35 cellular contexts compared by ENCODE assay signal in the genomic region with DNA sequence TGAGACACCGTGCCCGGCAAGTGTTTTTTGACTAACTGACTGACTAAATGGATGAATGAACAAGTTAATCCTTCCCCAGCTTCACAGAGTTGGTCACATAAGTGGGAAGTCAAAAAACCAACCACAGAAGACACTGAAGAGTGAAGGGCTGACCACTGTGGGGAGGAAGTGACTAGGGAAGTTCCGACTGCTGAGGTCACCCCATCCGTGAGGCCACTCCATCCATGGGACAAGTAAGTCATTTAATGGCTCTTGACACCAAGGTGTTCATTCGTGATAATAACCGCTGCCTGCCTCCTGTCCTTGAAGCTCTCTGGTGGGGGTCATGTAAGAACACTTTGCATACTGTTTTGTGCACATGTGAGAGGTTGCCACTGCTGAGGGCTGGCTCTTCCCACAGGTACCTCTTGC. TPM values are rescaled to one million over a fixed set of nuclear protein-coding genes. Genes with fewer than 3 reads are reported as not detected.
DNase-seq lines count a peak whose midpoint lies in the region; ATAC-seq, FAIRE-seq and TF ChIP-seq lines count a peak whose summit lies in the region.
"Had no signal": no experiment of that assay in that cellular context is flagged by ENCODE, and none has a peak within 500 bp of the region (broad histone marks: within the 10 kb centered on the region; RNA-seq: fewer than 3 reads in every experiment).

No MANE protein-coding gene starts in this region.

- H3K27ac ChIP-seq in GM12878 (ENCODE audit: control insufficient read depth, insufficient read depth) (no peak overlapping the region), H9 (ENCODE audit: insufficient read length, low read depth, low read length) (no peak overlapping the region), PC-3 (ENCODE audit: low read length) (no peak overlapping the region)

- H2BK5ac ChIP-seq in H9 (ENCODE audit: insufficient read length, low read length): no peak overlapping the region

- H3K4me3 Mint-ChIP-seq in activated CD8-positive, alpha-beta T cell treated with anti-CD3 and anti-CD28 coated beads, Interleukin-2, amount 10 ng/mL, durations not matched to agents 7 days and 5 days: no peak overlapping the region
- no peak overlapping the region for H3K4me3 Mint-ChIP-seq in activated CD8-positive, alpha-beta T cell treated with anti-CD3 and anti-CD28 coated beads for 36 hours
- H3K4me3 Mint-ChIP-seq in H9 (no peak overlapping the region), T-cell (no peak overlapping the region)
- H3K4me3 Mint-ChIP-seq: activated T-helper 1 cell treated with anti-CD3 and anti-CD28 coated beads, Interleukin-12 subunit alpha, Interleukin-12 subunit beta, Interleukin-2, Interleukin-4 antibody, amounts not matched to agents 30 ng/mL and 10 ng/mL and 1 ng/mL, durations not matched to agents 14 hours and 24 hours and 36 hours; CD4-positive, alpha-beta T cell; effector memory CD8-positive, alpha-beta T cell; memory B cell; nephron progenitor cell; stimulated activated memory B cell treated with anti-CD40 and anti-IgM and Interleukin-4, amounts not matched to agents 10 μg/mL and 1 μg/mL and 100 μg/mL, for 72 hours had no signal

- no TSS peak for BruUV-seq in GM12878 (replicated peaks; lab: Mats Ljungman, UMichigan)
- no TSS peak for BruUV-seq in PC-3 (replicated peaks; lab: Mats Ljungman, UMichigan)

- no peaks in the 10 kb centered on the region for H3K79me2 ChIP-seq in GM12878 (ENCODE audit: control insufficient read depth, insufficient read depth, low read length)
- no peaks in the 10 kb centered on the region for H3K79me2 ChIP-seq in H9 (ENCODE audit: insufficient read depth, low read length)
- no peaks in the 10 kb centered on the region for H3K79me2 ChIP-seq in PC-3 (ENCODE audit: low read length)

- no peaks in the 10 kb centered on the region for H3K4me1 Mint-ChIP-seq in activated CD8-positive, alpha-beta T cell treated with anti-CD3 and anti-CD28 coated beads, Interleukin-2, amount 10 ng/mL, durations not matched to agents 7 days and 5 days (ENCODE audit: low read depth)
- H3K4me1 Mint-ChIP-seq in activated CD8-positive, alpha-beta T cell treated with anti-CD3 and anti-CD28 coated beads for 36 hours (ENCODE audit: low read depth): no peaks in the 10 kb centered on the region
- peaks cover 14 to 15% of the 10 kb centered on the region in 2 experiments for H3K4me1 Mint-ChIP-seq in H9
- H3K4me1 Mint-ChIP-seq in T-cell: no peaks in the 10 kb centered on the region
- H3K4me1 Mint-ChIP-seq: memory B cell; stimulated activated memory B cell treated with anti-CD40 and anti-IgM and Interleukin-4, amounts not matched to agents 10 μg/mL and 1 μg/mL and 100 μg/mL, for 72 hours had no signal

- H3K36me3 ChIP-seq in GM12878 (ENCODE audit: control insufficient read depth in 2 of 2, insufficient read depth in 2 of 2, low read length in 1 of 2) (no peaks in the 10 kb centered on the region), PC-3 (ENCODE audit: low read depth, low read length) (no peaks in the 10 kb centered on the region)

- H4K5ac ChIP-seq in H9 (ENCODE audit: insufficient read length, low read depth, low read length): no peak overlapping the region

- H3T11ph ChIP-seq in H9 (ENCODE audit: low read length): no peak overlapping the region

- no peaks in the 10 kb centered on the region for H3K79me1 ChIP-seq in H9 (ENCODE audit: insufficient read depth, low read depth, low read length, poor library complexity, severe bottlenecking)

- intact Hi-C loops in activated CD8-positive, alpha-beta T cell treated with anti-CD3 and anti-CD28 coated beads for 36 hours (cut with micrococcal nuclease): no loop called here
- intact Hi-C loops in GM12878 (cut with micrococcal nuclease; ENCODE audit: unreplicated experiment): no loop called here
- intact Hi-C loops in PC-3 (cut with micrococcal nuclease): no loop called here

- H3K9ac ChIP-seq in GM12878 (ENCODE audit: control insufficient read depth, insufficient read depth, low read length) (no peak overlapping the region), H9 (ENCODE audit: extremely low read depth, insufficient read length, low read length) (no peak overlapping the region), PC-3 (ENCODE audit: low read length) (no peak overlapping the region)

- H4K20me1 ChIP-seq in GM12878 (ENCODE audit: control insufficient read depth, insufficient read depth) (no peaks in the 10 kb centered on the region), H9 (ENCODE audit: control insufficient read depth, insufficient read depth, insufficient read length) (no peaks in the 10 kb centered on the region), PC-3 (ENCODE audit: low read length) (no peaks in the 10 kb centered on the region)

- no peak overlapping the region for H3K27ac Mint-ChIP-seq in activated CD8-positive, alpha-beta T cell treated with anti-CD3 and anti-CD28 coated beads, Interleukin-2, amount 10 ng/mL, durations not matched to agents 7 days and 5 days
- no peak overlapping the region for H3K27ac Mint-ChIP-seq in activated CD8-positive, alpha-beta T cell treated with anti-CD3 and anti-CD28 coated beads for 36 hours
- H3K27ac Mint-ChIP-seq in H9 (no peak overlapping the region), T-cell (no peak overlapping the region)
- H3K27ac Mint-ChIP-seq: activated T-helper 1 cell treated with anti-CD3 and anti-CD28 coated beads, Interleukin-12 subunit alpha, Interleukin-12 subunit beta, Interleukin-2, Interleukin-4 antibody, amounts not matched to agents 30 ng/mL and 10 ng/mL and 1 ng/mL, durations not matched to agents 14 hours and 24 hours and 36 hours; CD4-positive, alpha-beta T cell; effector memory CD8-positive, alpha-beta T cell; memory B cell; nephron progenitor cell; stimulated activated memory B cell treated with anti-CD40 and anti-IgM and Interleukin-4, amounts not matched to agents 10 μg/mL and 1 μg/mL and 100 μg/mL, for 72 hours had no signal

- CTCF ChIA-PET in activated CD8-positive, alpha-beta T cell treated with anti-CD3 and anti-CD28 coated beads, Interleukin-2, amount 10 ng/mL, durations not matched to agents 7 days and 5 days (lab: Charles Lee): no interaction called here
- CTCF ChIA-PET in activated CD8-positive, alpha-beta T cell treated with anti-CD3 and anti-CD28 coated beads for 36 hours (lab: Charles Lee): no interaction called here
- CTCF ChIA-PET in GM12878 (lab: Yijun Ruan, JAX) (no interaction called here), T-cell (lab: Charles Lee) (no interaction called here), PC-3 (lab: Charles Lee) (no interaction called here)

- FAIRE-seq in GM12878 (lab: Jason Lieb, UNC): no peak
- FAIRE-seq: A204.1, D721Med had no signal

- H3K27me3 ChIP-seq in GM12878 (replicated peaks in 1 of 2; ENCODE audit: control insufficient read depth in 2 of 2, insufficient read depth in 2 of 2, low read length in 1 of 2) (peaks cover 0 to 1% of the 10 kb centered on the region in 2 experiments; a peak in 2 of 4 replicates), H9 (ENCODE audit: insufficient read depth, low read length) (no peaks in the 10 kb centered on the region; the same call in 1 of the 2 replicates), PC-3 (ENCODE audit: low read length) (peaks cover 48% of the 10 kb centered on the region)

- H3K9me3 ChIP-seq in GM12878 (replicated peaks; ENCODE audit: control insufficient read depth, insufficient read depth, low read length) (no peaks in the 10 kb centered on the region), H9 (ENCODE audit: control insufficient read depth, low read depth, low read length) (no peaks in the 10 kb centered on the region), PC-3 (ENCODE audit: low read length) (no peaks in the 10 kb centered on the region)

- TF ChIP-seq RAD21 in GM12878 (IDR thresholded peaks at IDR 0.05; ENCODE audit: insufficient read depth, low read depth, low read length): no peak

- no peak overlapping the region for H2AK5ac ChIP-seq in H9 (ENCODE audit: insufficient read length, low read length)

- POLR2A ChIA-PET in activated CD8-positive, alpha-beta T cell treated with anti-CD3 and anti-CD28 coated beads, Interleukin-2, amount 10 ng/mL, durations not matched to agents 7 days and 5 days (lab: Charles Lee): no interaction called here
- POLR2A ChIA-PET in activated CD8-positive, alpha-beta T cell treated with anti-CD3 and anti-CD28 coated beads for 36 hours (lab: Charles Lee): no interaction called here
- POLR2A ChIA-PET in GM12878 (lab: Charles Lee) (no interaction called here), T-cell (lab: Charles Lee) (no interaction called here), PC-3 (lab: Charles Lee; ENCODE audit: unreplicated experiment) (no interaction called here)

- TF ChIP-seq EP300 in GM12878 (IDR thresholded peaks at IDR 0.05; ENCODE audit: borderline replicate concordance in 1 of 2, control insufficient read depth in 1 of 2, low read depth in 2 of 2, low read length in 2 of 2): no peak

- peak; percentile 11 for DNase-seq in activated CD8-positive, alpha-beta T cell treated with anti-CD3 and anti-CD28 coated beads, Interleukin-2, amount 10 ng/mL, durations not matched to agents 7 days and 5 days
- no peak for DNase-seq in activated CD8-positive, alpha-beta T cell treated with anti-CD3 and anti-CD28 coated beads for 36 hours
- DNase-seq in OCI-M1 (lab: John Stamatoyannopoulos, UW) (peak; percentile 60), GM12878 (ENCODE audit: low read depth, low spot score) (no peak), H9 (no peak), T-cell (no peak), PC-3 (no peak), NCI-H526 treated with DMSO at 0.1 percent for 48 hours (lab: John Stamatoyannopoulos, UW) (no peak)
- DNase-seq: activated CD8-positive, alpha-beta memory T cell treated with anti-CD3 and anti-CD28 coated beads, Interleukin-2, amount 50 U/mL, for 4 hours; activated naive CD4-positive, alpha-beta T cell treated with Interleukin-2 at 50 U/mL for 16 hours; AML-193; caudate nucleus; CD4-positive, alpha-beta T cell; cortex of kidney; effector memory CD8-positive, alpha-beta T cell; NCI-H1105 treated with DMSO at 0.1 percent for 48 hours; NCI-H2029; NCI-H524; nephron progenitor cell; NK-92 treated with Interleukin-12 subunit alpha and Interleukin-12 subunit beta, amount 100 ng/mL, for 24 hours; SIG-M5; T1000; trophoblast cell had no signal

- in situ Hi-C loops in GM12878 (cut with MboI): no loop called here

- H4K8ac ChIP-seq in H9 (replicated peaks; ENCODE audit: insufficient read length, low read depth, low read length): no peak overlapping the region

- H3K56ac ChIP-seq in H9 (ENCODE audit: insufficient read length, low read depth, low read length): no peak overlapping the region

- SMC1A ChIA-PET in GM12878 (lab: Charles Lee; ENCODE audit: uncharacterized antibody, unreplicated experiment): no interaction called here

- no peak overlapping the region for H2BK12ac ChIP-seq in H9 (ENCODE audit: insufficient read length, low read depth, low read length)

- no peaks in the 10 kb centered on the region for H3F3A ChIP-seq in PC-3 (ENCODE audit: low read length, unreplicated experiment)

- H3K4me2 ChIP-seq in GM12878 (ENCODE audit: control insufficient read depth, insufficient read depth): no peak overlapping the region
- no peak overlapping the region for H3K4me2 ChIP-seq in H9 (ENCODE audit: insufficient read depth, insufficient read length, low read length)
- no peak overlapping the region for H3K4me2 ChIP-seq in PC-3 (ENCODE audit: low read length)

- 37% methylated on average over 6 of the region's 6 CpGs for WGBS in GM12878 (ENCODE audit: insufficient coverage, insufficient replicate concordance, low lambda C conversion rate, missing lambda C conversion rate)
- WGBS in H9 (ENCODE audit: extremely low coverage, insufficient read length, low lambda C conversion rate): no CpG with 5 or more reads among the region's 6 CpGs

- H3K36me3 Mint-ChIP-seq in activated CD8-positive, alpha-beta T cell treated with anti-CD3 and anti-CD28 coated beads, Interleukin-2, amount 10 ng/mL, durations not matched to agents 7 days and 5 days (ENCODE audit: low read depth): no peaks in the 10 kb centered on the region
- H3K36me3 Mint-ChIP-seq in activated CD8-positive, alpha-beta T cell treated with anti-CD3 and anti-CD28 coated beads for 36 hours (ENCODE audit: low read depth): no peaks in the 10 kb centered on the region
- H3K36me3 Mint-ChIP-seq in H9 (ENCODE audit: insufficient read depth in 1 of 3, low read depth in 3 of 3) (no peaks in the 10 kb centered on the region), T-cell (no peaks in the 10 kb centered on the region)
- H3K36me3 Mint-ChIP-seq: memory B cell; stimulated activated memory B cell treated with anti-CD40 and anti-IgM and Interleukin-4, amounts not matched to agents 10 μg/mL and 1 μg/mL and 100 μg/mL, for 72 hours had no signal

- H3K4me1 ChIP-seq in GM12878 (ENCODE audit: control insufficient read depth, insufficient read depth, low read length): no peaks in the 10 kb centered on the region
- no peaks in the 10 kb centered on the region for H3K4me1 ChIP-seq in H9 (ENCODE audit: insufficient read depth, low read length)
- H3K4me1 ChIP-seq in PC-3 (ENCODE audit: insufficient read depth, low read length): no peaks in the 10 kb centered on the region

- no peak overlapping the region for H2BK120ac ChIP-seq in H9 (ENCODE audit: low read depth, low read length, poor library complexity, severe bottlenecking)

- H3K18ac ChIP-seq in H9 (ENCODE audit: insufficient read length, low read depth, low read length): no peak overlapping the region

- no peak overlapping the region for H3K4me3 ChIP-seq in GM12878
- H3K4me3 ChIP-seq in PC-3 (ENCODE audit: low read length): no peak overlapping the region
- H3K4me3 ChIP-seq: skin epidermis had no signal

- no peak overlapping the region for H2BK20ac ChIP-seq in H9 (ENCODE audit: low read depth, low read length, poor library complexity, severe bottlenecking)

- no peak for TF ChIP-seq CTCF in activated CD8-positive, alpha-beta T cell treated with anti-CD3 and anti-CD28 coated beads for 36 hours (IDR thresholded peaks at IDR 0.05)
- TF ChIP-seq CTCF in GM12878 (IDR thresholded peaks at IDR 0.05 in 2 of 3, conservative IDR thresholded peaks at IDR 0.05 in 1 of 3; ENCODE audit: control insufficient read depth in 2 of 3, extremely low read depth in 1 of 3, insufficient read depth in 1 of 3, low read depth in 3 of 3, low read length in 3 of 3) (no peak), H9 (conservative IDR thresholded peaks at IDR 0.05) (no peak), PC-3 (conservative IDR thresholded peaks at IDR 0.05; ENCODE audit: low read depth, low read length) (no peak)

- RAD21 ChIA-PET in GM12878 (lab: Charles Lee; ENCODE audit: unreplicated experiment): no interaction called here

- ATAC-seq in activated CD8-positive, alpha-beta T cell treated with anti-CD3 and anti-CD28 coated beads, Interleukin-2, amount 10 ng/mL, durations not matched to agents 7 days and 5 days: no peak
- ATAC-seq in activated CD8-positive, alpha-beta T cell treated with anti-CD3 and anti-CD28 coated beads for 36 hours: no peak
- ATAC-seq in GM12878 (peak; percentile 60), T-cell (replicated peaks in 1 of 4) (no peak), PC-3 (no peak)
- ATAC-seq: effector memory CD8-positive, alpha-beta T cell; HCT116; left lobe of liver; Panc1; stimulated activated memory B cell treated with anti-CD40 and anti-IgM and Interleukin-4, amounts not matched to agents 10 μg/mL and 1 μg/mL and 100 μg/mL, for 72 hours had no signal

- no peaks in the 10 kb centered on the region for H3K9me2 ChIP-seq in PC-3 (replicated peaks; ENCODE audit: low read length)

- no peak overlapping the region for H4K91ac ChIP-seq in H9 (ENCODE audit: insufficient read length, low read depth, low read length)

- H3K23ac ChIP-seq in H9 (ENCODE audit: insufficient read length, low read depth, low read length): no peak overlapping the region

- peaks cover 3% of the 10 kb centered on the region for H3K27me3 Mint-ChIP-seq in activated CD8-positive, alpha-beta T cell treated with anti-CD3 and anti-CD28 coated beads, Interleukin-2, amount 10 ng/mL, durations not matched to agents 7 days and 5 days (ENCODE audit: low read depth)
- no peaks in the 10 kb centered on the region for H3K27me3 Mint-ChIP-seq in activated CD8-positive, alpha-beta T cell treated with anti-CD3 and anti-CD28 coated beads for 36 hours
- H3K27me3 Mint-ChIP-seq in H9 (ENCODE audit: low read depth): peaks cover 23% of the 10 kb centered on the region
- peaks cover 6 to 13% of the 10 kb centered on the region in 2 donors for H3K27me3 Mint-ChIP-seq in T-cell
- H3K27me3 Mint-ChIP-seq: stimulated activated memory B cell treated with anti-CD40 and anti-IgM and Interleukin-4, amounts not matched to agents 10 μg/mL and 1 μg/mL and 100 μg/mL, for 72 hours had no signal

- no peaks in the 10 kb centered on the region for H3K23me2 ChIP-seq in H9 (ENCODE audit: insufficient read length, low read depth, low read length, poor library complexity, severe bottlenecking)

- H2AFZ ChIP-seq in GM12878 (ENCODE audit: control insufficient read depth, low read depth, low read length) (no peak overlapping the region), H9 (ENCODE audit: low read length) (no peak overlapping the region), PC-3 (ENCODE audit: low read length) (no peak overlapping the region)

- H3K14ac ChIP-seq in H9 (ENCODE audit: insufficient read depth, low read length): no peak overlapping the region

- H3K4ac ChIP-seq in H9 (ENCODE audit: low read depth, low read length): no peak overlapping the region

- no peak overlapping the region for H2BK15ac ChIP-seq in H9 (ENCODE audit: low read depth, low read length)

- no peaks in the 10 kb centered on the region for H3K9me3 Mint-ChIP-seq in activated CD8-positive, alpha-beta T cell treated with anti-CD3 and anti-CD28 coated beads, Interleukin-2, amount 10 ng/mL, durations not matched to agents 7 days and 5 days (ENCODE audit: insufficient read depth)
- no peaks in the 10 kb centered on the region for H3K9me3 Mint-ChIP-seq in activated CD8-positive, alpha-beta T cell treated with anti-CD3 and anti-CD28 coated beads for 36 hours
- H3K9me3 Mint-ChIP-seq in H9: no peaks in the 10 kb centered on the region
- no peaks in the 10 kb centered on the region for H3K9me3 Mint-ChIP-seq in T-cell
- H3K9me3 Mint-ChIP-seq: activated T-helper 1 cell treated with anti-CD3 and anti-CD28 coated beads, Interleukin-12 subunit alpha, Interleukin-12 subunit beta, Interleukin-2, Interleukin-4 antibody, amounts not matched to agents 30 ng/mL and 10 ng/mL and 1 ng/mL, durations not matched to agents 14 hours and 24 hours and 36 hours; CD4-positive, alpha-beta T cell; effector memory CD8-positive, alpha-beta T cell; memory B cell; nephron progenitor cell; stimulated activated memory B cell treated with anti-CD40 and anti-IgM and Interleukin-4, amounts not matched to agents 10 μg/mL and 1 μg/mL and 100 μg/mL, for 72 hours had no signal

- TF ChIP-seq POLR2A in GM12878 (IDR thresholded peaks at IDR 0.05; ENCODE audit: low read depth, low read length): no peak

RNA-seq across cellular contexts. Expression of a gene that starts 22.2 kb away (rescaled TPM):
- total RNA-seq in activated CD8-positive, alpha-beta T cell treated with anti-CD3 and anti-CD28 coated beads, Interleukin-2, amount 10 ng/mL, durations not matched to agents 7 days and 5 days: not detected
- total RNA-seq in activated CD8-positive, alpha-beta T cell treated with anti-CD3 and anti-CD28 coated beads for 36 hours: not detected
- total RNA-seq in GM12878 (2013; cell fraction: nucleolus; rRNA removed): not detected in 2 replicates
- total RNA-seq in GM12878 (2014; rRNA removed) (not detected in 2 replicates), GM12878 (2014; rRNA removed; fragmentation: Illumina TruSeq; extraction: Trizol) (not detected in 2 replicates), GM12878 (2021) (not detected in 2 replicates), H9 (2021) (1.1 TPM in 2 replicates), T-cell (not detected), PC-3 (2014; rRNA removed) (not detected in 2 replicates)
- polyA plus RNA-seq in GM12878 (2011; ENCODE audit: low read depth): 0.20 TPM
- polyA plus RNA-seq in GM12878 (2011; rRNA removed) (0.05 and 0.09 TPM in 2 replicates), GM12878 (2014; fragmentation: Illumina TruSeq; extraction: Trizol) (not detected in 2 replicates), GM12878 (2014; fragmentation: Nextera tagmentation; extraction: Ambion mirVana) (not detected), GM12878 (2014; rRNA removed) (not detected in 2 replicates), GM12878 (2016; fragmentation: Nextera tagmentation; extraction: Ambion mirVana) (not detected)
- polyA plus RNA-seq in GM12878 (2011; cell fraction: cytosol; rRNA removed): 0.07 TPM in 1 of 2 replicates, not detected in the other
- not detected in 2 replicates for polyA plus RNA-seq in GM12878 (2011; cell fraction: nucleus; rRNA removed)
- polyA plus RNA-seq in GM12878 (2012): 0.26 and 0.36 TPM in 2 replicates
- not detected in 2 replicates for polyA minus RNA-seq in GM12878 (2011; rRNA and poly(A)+ RNA removed)
- polyA minus RNA-seq in GM12878 (2011; cell fraction: cytosol; rRNA and poly(A)+ RNA removed): not detected in 2 replicates
- polyA minus RNA-seq in GM12878 (2011; cell fraction: nucleus; rRNA and poly(A)+ RNA removed): not detected in 2 replicates
- total RNA-seq: activated T-helper 1 cell treated with anti-CD3 and anti-CD28 coated beads, Interleukin-12 subunit alpha, Interleukin-12 subunit beta, Interleukin-2, Interleukin-4 antibody, amounts not matched to agents 30 ng/mL and 10 ng/mL and 1 ng/mL, durations not matched to agents 14 hours and 24 hours and 36 hours; CD4-positive, alpha-beta T cell; glomerular endothelial cell; HT1080; osteoblast had no signal

Comparison
In these comparisons a context has a peak if more than half of its experiments do, and no peak if none do; other contexts are left out.
1. DNase-seq: peak in activated CD8-positive, alpha-beta T cell treated with anti-CD3 and anti-CD28 coated beads, Interleukin-2, amount 10 ng/mL, durations not matched to agents 7 days and 5 days (single experiment) and OCI-M1 (single experiment); none in activated CD8-positive, alpha-beta T cell treated with anti-CD3 and anti-CD28 coated beads for 36 hours (single experiment), GM12878 (single experiment), H9 (single experiment), T-cell (0 of 34), PC-3 (single experiment) and NCI-H526 treated with DMSO at 0.1 percent for 48 hours (single experiment).